ENCODE assay signal across 12 cellular contexts in the genomic region with DNA sequence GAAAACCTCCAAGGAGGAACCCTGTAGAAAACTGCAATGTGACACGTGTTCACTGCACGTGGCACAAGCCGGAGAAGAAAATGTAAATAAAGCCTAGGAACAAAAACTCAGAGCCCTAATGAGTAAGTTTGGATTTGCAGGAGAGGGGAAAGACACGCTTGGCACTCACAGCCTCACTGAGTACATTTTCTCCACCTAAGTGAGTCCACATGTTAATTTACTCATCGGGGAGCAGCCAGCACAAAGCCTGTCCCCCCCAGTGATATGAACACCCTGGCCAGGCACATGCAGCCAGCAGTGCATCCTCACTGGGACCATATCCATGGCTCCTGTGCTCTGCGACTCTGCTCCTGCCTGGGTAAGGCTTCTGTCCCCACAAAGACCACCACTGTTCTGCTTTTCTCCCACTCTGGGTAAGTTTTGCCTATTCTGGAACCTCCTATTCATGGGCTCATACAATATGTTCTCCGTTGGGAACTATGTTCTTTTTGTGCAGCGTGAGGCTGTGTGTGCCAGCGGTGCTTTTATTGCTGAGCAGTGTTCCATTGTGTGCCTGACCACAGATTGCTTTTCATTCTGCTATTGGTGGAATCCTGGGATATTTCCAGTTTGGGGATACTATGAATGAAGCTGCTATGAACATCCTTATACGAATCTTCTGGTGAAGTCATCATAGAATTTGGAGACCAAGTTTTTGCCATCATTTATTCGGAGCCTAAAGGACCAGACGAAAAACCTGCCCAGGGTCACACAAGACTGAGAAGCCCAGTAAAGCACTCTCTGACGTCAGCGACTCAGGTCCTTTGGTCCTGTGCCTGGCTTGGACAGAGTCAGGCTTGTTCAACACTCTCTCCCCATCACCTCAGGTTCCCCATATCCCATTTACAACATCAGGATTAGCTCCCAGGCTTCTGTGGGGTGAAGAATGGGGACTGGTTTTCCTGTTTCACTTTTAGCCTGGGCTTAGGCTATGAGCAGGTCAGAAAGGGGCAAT. TPM values are rescaled to one million over a fixed set of nuclear protein-coding genes. Genes with fewer than 3 reads are reported as not detected.
A peak's percentile ranks its signal among the peaks of the same experiment; 100 is the strongest.
DNase-seq lines count a peak whose midpoint lies in the region; ATAC-seq and TF ChIP-seq lines count a peak whose summit lies in the region.
"Had no signal": no experiment of that assay in that cellular context is flagged by ENCODE, and none has a peak within 500 bp of the region (broad histone marks: within the 10 kb centered on the region; RNA-seq: fewer than 3 reads in every experiment).

No MANE protein-coding gene starts in this region.

- DNase-seq in natural killer cell (no peak), vagina (ENCODE audit: extremely low spot score in 2 of 2) (no peak), NCI-H2029 (lab: John Stamatoyannopoulos, UW) (no peak), progenitor cell of endocrine pancreas (ENCODE audit: low spot score, unreplicated experiment) (no peak), cortex of kidney (lab: John Stamatoyannopoulos, UW) (no peak)
- no peak for DNase-seq in natural killer cell treated with Interleukin-12 subunit alpha and Interleukin-12 subunit beta and Interleukin-15 and Interleukin-18, amount 100 ng/mL, for 72 hours (ENCODE audit: low spot score)
- DNase-seq in effector memory CD8-positive, alpha-beta T cell = no peak
- no peak for DNase-seq in naive thymus-derived CD4-positive, alpha-beta T cell
- DNase-seq: activated T-cell treated with anti-CD3 and anti-CD28 coated beads, Interleukin-2, amount 50 U/mL, for 48 hours; NCI-H1105 had no signal

- CTCF ChIA-PET in naive thymus-derived CD4-positive, alpha-beta T cell (lab: Charles Lee) = interaction anchor here (1.2 kb wide), 1 partner anchor 303 kb away, joined by 3 read pairs; no protein-coding TSS in a partner anchor

- H3K27me3 Mint-ChIP-seq in natural killer cell (ENCODE audit: low read depth in 2 of 2) (no peaks in the 10 kb centered on the region), progenitor cell of endocrine pancreas (peaks cover 4% of the 10 kb centered on the region)
- no peaks in the 10 kb centered on the region for H3K27me3 Mint-ChIP-seq in natural killer cell treated with Interleukin-12 subunit alpha and Interleukin-12 subunit beta and Interleukin-15 and Interleukin-18, amount 100 ng/mL, for 72 hours
- H3K27me3 Mint-ChIP-seq in effector memory CD8-positive, alpha-beta T cell = no peaks in the 10 kb centered on the region
- H3K27me3 Mint-ChIP-seq in naive thymus-derived CD4-positive, alpha-beta T cell = no peaks in the 10 kb centered on the region
- H3K27me3 Mint-ChIP-seq: type B pancreatic cell had no signal

- H3K27ac Mint-ChIP-seq in natural killer cell (peak overlapping the region; percentile 74), progenitor cell of endocrine pancreas (no peak overlapping the region)
- H3K27ac Mint-ChIP-seq in natural killer cell treated with Interleukin-12 subunit alpha and Interleukin-12 subunit beta and Interleukin-15 and Interleukin-18, amount 100 ng/mL, for 72 hours = no peak overlapping the region
- peak overlapping the region; percentile 59 to 92 for H3K27ac Mint-ChIP-seq in effector memory CD8-positive, alpha-beta T cell
- H3K27ac Mint-ChIP-seq in naive thymus-derived CD4-positive, alpha-beta T cell = peak overlapping the region in 8 of 9 donors; percentile 72 to 96 (median 86)
- H3K27ac Mint-ChIP-seq: type B pancreatic cell had no signal

- peak overlapping the region; percentile 48 for H3K27ac ChIP-seq in naive thymus-derived CD4-positive, alpha-beta T cell (ENCODE audit: low read depth, low read length)
- H3K27ac ChIP-seq in vagina = peak overlapping the region; percentile 67
- H3K27ac ChIP-seq: BLaER1 had no signal

- H3K4me3 ChIP-seq in naive thymus-derived CD4-positive, alpha-beta T cell (ENCODE audit: low read length) = no peak overlapping the region
- H3K4me3 ChIP-seq in vagina = no peak overlapping the region
- H3K4me3 ChIP-seq: BLaER1 had no signal

- POLR2A ChIA-PET in naive thymus-derived CD4-positive, alpha-beta T cell (lab: Charles Lee) = interaction anchor here (0.8 kb wide), 1 partner anchor 609 kb away, joined by 3 read pairs; no protein-coding TSS in a partner anchor

- H3K27me3 ChIP-seq in naive thymus-derived CD4-positive, alpha-beta T cell (ENCODE audit: control insufficient read depth in 2 of 2, insufficient read depth in 2 of 2, low read length in 2 of 2) = no peaks in the 10 kb centered on the region
- H3K27me3 ChIP-seq in vagina = no peaks in the 10 kb centered on the region
- H3K27me3 ChIP-seq: BLaER1 had no signal

- intact Hi-C loops in natural killer cell (cut with micrococcal nuclease) = no loop called here
- intact Hi-C loops in naive thymus-derived CD4-positive, alpha-beta T cell (cut with micrococcal nuclease) = loop anchor here in 1 of 2 donors (5.0 kb wide), 2 partner anchors 87 to 303 kb away; partner anchors contain the start of gene MAPK7
- intact Hi-C loops in vagina (cut with DNase I) = no loop called here

- no peaks in the 10 kb centered on the region for H3K36me3 ChIP-seq in naive thymus-derived CD4-positive, alpha-beta T cell (ENCODE audit: control insufficient read depth in 2 of 3, insufficient read depth in 3 of 3, low read length in 3 of 3)
- H3K36me3 ChIP-seq in vagina = no peaks in the 10 kb centered on the region
- H3K36me3 ChIP-seq: BLaER1 had no signal

- H3K4me1 Mint-ChIP-seq in natural killer cell = peaks cover 19 to 30% of the 10 kb centered on the region in 2 donors
- peaks cover 17 to 27% of the 10 kb centered on the region in 2 donors for H3K4me1 Mint-ChIP-seq in natural killer cell treated with Interleukin-12 subunit alpha and Interleukin-12 subunit beta and Interleukin-15 and Interleukin-18, amount 100 ng/mL, for 72 hours (ENCODE audit: low read depth in 2 of 2)
- H3K4me1 Mint-ChIP-seq in effector memory CD8-positive, alpha-beta T cell (ENCODE audit: low read depth in 2 of 2) = peaks cover 22% of the 10 kb centered on the region in 2 donors
- H3K4me1 Mint-ChIP-seq in naive thymus-derived CD4-positive, alpha-beta T cell = peaks cover 17 to 55% (median 44%) of the 10 kb centered on the region in 7 donors
- peaks cover 1% of the 10 kb centered on the region for H3K4me1 Mint-ChIP-seq in progenitor cell of endocrine pancreas (ENCODE audit: low read depth)

- TF ChIP-seq CTCF in natural killer cell (IDR thresholded peaks at IDR 0.05) = no peak
- TF ChIP-seq CTCF in vagina (IDR thresholded peaks at IDR 0.05) = no peak
- TF ChIP-seq CTCF in progenitor cell of endocrine pancreas (IDR thresholded peaks at IDR 0.05; ENCODE audit: unreplicated experiment) = no peak

- no peaks in the 10 kb centered on the region for H3K9me3 ChIP-seq in naive thymus-derived CD4-positive, alpha-beta T cell (ENCODE audit: control insufficient read depth in 2 of 3, low read length in 3 of 3)
- H3K9me3 ChIP-seq in vagina = no peaks in the 10 kb centered on the region
- H3K9me3 ChIP-seq: BLaER1 had no signal

- ATAC-seq in natural killer cell = no peak
- no peak for ATAC-seq in natural killer cell treated with Interleukin-12 subunit alpha and Interleukin-12 subunit beta and Interleukin-15 and Interleukin-18, amount 100 ng/mL, for 72 hours
- no peak for ATAC-seq in effector memory CD8-positive, alpha-beta T cell (replicated peaks)
- no peak for ATAC-seq in naive thymus-derived CD4-positive, alpha-beta T cell

- no peak for TF ChIP-seq POLR2A in vagina (IDR thresholded peaks at IDR 0.05)

- H3K36me3 Mint-ChIP-seq in natural killer cell (no peaks in the 10 kb centered on the region), progenitor cell of endocrine pancreas (ENCODE audit: insufficient read depth) (no peaks in the 10 kb centered on the region)
- H3K36me3 Mint-ChIP-seq in natural killer cell treated with Interleukin-12 subunit alpha and Interleukin-12 subunit beta and Interleukin-15 and Interleukin-18, amount 100 ng/mL, for 72 hours = no peaks in the 10 kb centered on the region
- H3K36me3 Mint-ChIP-seq in effector memory CD8-positive, alpha-beta T cell (ENCODE audit: insufficient read depth) = peaks cover 8% of the 10 kb centered on the region
- H3K36me3 Mint-ChIP-seq in naive thymus-derived CD4-positive, alpha-beta T cell = no peaks in the 10 kb centered on the region
- H3K36me3 Mint-ChIP-seq: type B pancreatic cell had no signal

- H3K9me3 Mint-ChIP-seq in natural killer cell (no peaks in the 10 kb centered on the region), progenitor cell of endocrine pancreas (ENCODE audit: low read depth) (no peaks in the 10 kb centered on the region)
- no peaks in the 10 kb centered on the region for H3K9me3 Mint-ChIP-seq in natural killer cell treated with Interleukin-12 subunit alpha and Interleukin-12 subunit beta and Interleukin-15 and Interleukin-18, amount 100 ng/mL, for 72 hours
- no peaks in the 10 kb centered on the region for H3K9me3 Mint-ChIP-seq in effector memory CD8-positive, alpha-beta T cell
- no peaks in the 10 kb centered on the region for H3K9me3 Mint-ChIP-seq in naive thymus-derived CD4-positive, alpha-beta T cell
- H3K9me3 Mint-ChIP-seq: type B pancreatic cell had no signal

- no peak overlapping the region for H3K4me3 Mint-ChIP-seq in natural killer cell
- H3K4me3 Mint-ChIP-seq in natural killer cell treated with Interleukin-12 subunit alpha and Interleukin-12 subunit beta and Interleukin-15 and Interleukin-18, amount 100 ng/mL, for 72 hours = no peak overlapping the region
- H3K4me3 Mint-ChIP-seq in effector memory CD8-positive, alpha-beta T cell = peak overlapping the region; percentile 52 to 67
- H3K4me3 Mint-ChIP-seq in naive thymus-derived CD4-positive, alpha-beta T cell = peak overlapping the region in 8 of 10 donors; percentile 54 to 83 (median 62)
- H3K4me3 Mint-ChIP-seq in progenitor cell of endocrine pancreas (ENCODE audit: low read depth) = no peak overlapping the region
- H3K4me3 Mint-ChIP-seq: type B pancreatic cell had no signal

- H3K4me1 ChIP-seq in naive thymus-derived CD4-positive, alpha-beta T cell (ENCODE audit: control insufficient read depth in 2 of 2, insufficient read depth in 2 of 2, low read length in 2 of 2) = peaks cover 25 to 48% of the 10 kb centered on the region in 2 donors
- peaks cover 47% of the 10 kb centered on the region for H3K4me1 ChIP-seq in vagina

RNA-seq across cellular contexts. Expression of gene RNF112, which starts 53.3 kb away (rescaled TPM):
- 1 to 10 TPM; 1.0 to 5.1 (median 5.0) TPM for total RNA-seq in natural killer cell
- total RNA-seq in natural killer cell treated with Interleukin-12 subunit alpha and Interleukin-12 subunit beta and Interleukin-15 and Interleukin-18, amount 100 ng/mL, for 72 hours = 1 to 10 TPM in 1 of 2 donors, under 1 TPM in 1; 0.14 to 1.1 TPM
- total RNA-seq in naive thymus-derived CD4-positive, alpha-beta T cell = 1 to 10 TPM in 3 of 5 experiments, under 1 TPM in 2; 0.54 to 2.3 (median 1.5) TPM
- under 1 TPM in 1 of 2 donors, not detected in 1; 0.15 TPM for polyA plus RNA-seq in naive thymus-derived CD4-positive, alpha-beta T cell
- 1.5 TPM for total RNA-seq in vagina
- 1.1 and 1.3 TPM in 2 replicates for total RNA-seq in progenitor cell of endocrine pancreas

Comparison
In these comparisons a context has a peak if more than half of its experiments do, and no peak if none do; other contexts are left out.
1. H3K27ac Mint-ChIP-seq: peak in natural killer cell (2 of 2), effector memory CD8-positive, alpha-beta T cell (2 of 2) and naive thymus-derived CD4-positive, alpha-beta T cell (8 of 9); none in natural killer cell treated with Interleukin-12 subunit alpha and Interleukin-12 subunit beta and Interleukin-15 and Interleukin-18, amount 100 ng/mL, for 72 hours (0 of 2) and progenitor cell of endocrine pancreas (single experiment).
2. H3K4me3 Mint-ChIP-seq: peak in effector memory CD8-positive, alpha-beta T cell (2 of 2) and naive thymus-derived CD4-positive, alpha-beta T cell (8 of 10); none in natural killer cell (single experiment), natural killer cell treated with Interleukin-12 subunit alpha and Interleukin-12 subunit beta and Interleukin-15 and Interleukin-18, amount 100 ng/mL, for 72 hours (single experiment) and progenitor cell of endocrine pancreas (single experiment).